ENCODE assay signal across 10 cellular contexts in the genomic region with DNA sequence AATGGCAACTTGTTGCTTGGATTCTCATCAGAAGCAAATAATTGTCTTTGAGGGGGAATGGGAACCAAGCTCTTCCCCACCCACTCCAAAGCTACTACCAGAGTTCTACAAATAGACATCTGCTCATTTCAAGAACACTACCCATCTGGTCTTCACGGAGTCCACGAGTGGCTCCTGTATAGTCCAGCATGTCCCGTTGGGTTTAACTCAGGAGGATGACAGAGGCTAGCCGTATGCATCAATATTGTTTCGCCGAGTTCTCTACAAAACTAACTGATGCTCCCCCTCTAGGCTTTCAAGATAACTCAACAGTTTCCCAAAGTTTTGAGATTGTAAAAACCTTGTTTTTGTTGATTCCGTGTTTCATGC. TPM values are rescaled to one million over a fixed set of nuclear protein-coding genes. Genes with fewer than 3 reads are reported as not detected.
A peak's percentile ranks its signal among the peaks of the same experiment; 100 is the strongest.
DNase-seq lines count a peak whose midpoint lies in the region; ATAC-seq, FAIRE-seq and TF ChIP-seq lines count a peak whose summit lies in the region.
"Had no signal": no experiment of that assay in that cellular context is flagged by ENCODE, and none has a peak within 500 bp of the region (broad histone marks: within the 10 kb centered on the region; RNA-seq: fewer than 3 reads in every experiment).

No MANE protein-coding gene starts in this region.

- peaks cover 13% of the 10 kb centered on the region for H3K4me1 Mint-ChIP-seq in activated CD4-positive, alpha-beta T cell treated with anti-CD3 and anti-CD28 coated beads for 36 hours
- H3K4me1 Mint-ChIP-seq in astrocyte (ENCODE audit: low read depth, unreplicated experiment), result peaks cover 4% of the 10 kb centered on the region

- TF ChIP-seq POLR2A in HepG2 (IDR thresholded peaks at IDR 0.05; ENCODE audit: insufficient read depth in 1 of 2, low read depth in 2 of 2, low read length in 2 of 2), result no peak

- H3K9me3 ChIP-seq in astrocyte (ENCODE audit: insufficient read depth, low read depth, low read length) (no peaks in the 10 kb centered on the region), HepG2 (ENCODE audit: low read length) (no peaks in the 10 kb centered on the region), thymus (ENCODE audit: control insufficient read depth) (no peaks in the 10 kb centered on the region)

- H3K9ac ChIP-seq in astrocyte (ENCODE audit: low read length), result peak overlapping the region; percentile 90
- H3K9ac ChIP-seq in HepG2 (ENCODE audit: insufficient read depth, low read depth, low read length), result peak overlapping the region; percentile 74

- POLR2A ChIA-PET in activated CD4-positive, alpha-beta T cell treated with anti-CD3 and anti-CD28 coated beads for 36 hours (lab: Charles Lee), result interaction anchor here (0.8 to 1.6 kb wide), 3 partner anchors 36 to 88 kb away, joined by 3 to 9 read pairs (median 5); no protein-coding TSS in a partner anchor
- POLR2A ChIA-PET in HepG2 (lab: Yijun Ruan, JAX), result interaction anchor here (0.8 to 2.0 kb wide), 7 partner anchors 31 to 188 kb away, joined by 3 to 22 read pairs (median 6); a partner anchor contains a TSS

- H3K4me3 ChIP-seq in astrocyte (ENCODE audit: insufficient read depth, low read depth, low read length) (peak overlapping the region; percentile 90), HepG2 (replicated peaks in 1 of 3; ENCODE audit: insufficient read depth in 1 of 3, low read depth in 2 of 3, low read length in 3 of 3) (peak overlapping the region; percentile 77 to 91 (median 79); a peak in 5 of 6 replicates), thymus (ENCODE audit: low read length) (peak overlapping the region; percentile 91)

- ATAC-seq in activated CD4-positive, alpha-beta T cell treated with anti-CD3 and anti-CD28 coated beads for 36 hours, result no peak
- ATAC-seq in HepG2 (peak; percentile 8; the same call in 1 of the 3 replicates), GM18498 (IDR thresholded peaks at IDR 0.05; ENCODE audit: unreplicated experiment) (no peak)

- no peak for TF ChIP-seq RAD21 in HepG2 (CRISPR knock-in tag; IDR thresholded peaks at IDR 0.05)

- H3K36me3 Mint-ChIP-seq in activated CD4-positive, alpha-beta T cell treated with anti-CD3 and anti-CD28 coated beads for 36 hours (ENCODE audit: low read depth), result peaks cover 13% of the 10 kb centered on the region
- H3K36me3 Mint-ChIP-seq in astrocyte (ENCODE audit: low read depth, unreplicated experiment), result no peaks in the 10 kb centered on the region

- TF ChIP-seq CTCF in astrocyte (IDR thresholded peaks at IDR 0.05; ENCODE audit: insufficient read depth, low read depth, low read length), result no peak
- TF ChIP-seq CTCF in HepG2 (CRISPR knock-in tag; IDR thresholded peaks at IDR 0.05), result no peak
- no peak for TF ChIP-seq CTCF in GM13977 (IDR thresholded peaks at IDR 0.05; ENCODE audit: extremely low read depth, insufficient read depth, missing control alignments)

- H3K36me3 ChIP-seq in astrocyte (ENCODE audit: insufficient read depth, low read length), result peaks cover 7% of the 10 kb centered on the region
- peaks cover 0 to 6% of the 10 kb centered on the region in 2 experiments; a peak in 4 of 5 replicates for H3K36me3 ChIP-seq in HepG2 (replicated peaks in 1 of 2; ENCODE audit: control insufficient read depth in 1 of 2, insufficient read depth in 2 of 2, low read length in 2 of 2)
- H3K36me3 ChIP-seq in thymus (ENCODE audit: control insufficient read depth, insufficient read depth), result no peaks in the 10 kb centered on the region

- WGBS in HepG2 (ENCODE audit: low lambda C conversion rate), result 53% methylated on average over 7 of the region's 7 CpGs
- WGBS in thymus, result 83% methylated on average over 7 of the region's 7 CpGs

- FAIRE-seq in astrocyte (lab: Jason Lieb, UNC), result no peak
- FAIRE-seq in HepG2 (lab: Jason Lieb, UNC), result no peak

- DNase-seq in activated CD4-positive, alpha-beta T cell treated with anti-CD3 and anti-CD28 coated beads for 36 hours, result no peak
- no peak for DNase-seq in activated CD4-positive, alpha-beta T cell treated with anti-CD3 and anti-CD28 coated beads, Interleukin-2, amount 50 U/mL, for 4 hours
- DNase-seq in astrocyte (ENCODE audit: low read depth) (no peak), HepG2 (ENCODE audit: low spot score) (no peak), NCI-H187 treated with DMSO at 0.1 percent for 48 hours (lab: John Stamatoyannopoulos, UW) (no peak), GM13977 (ENCODE audit: low spot score) (no peak)

- H4K20me1 ChIP-seq in astrocyte (ENCODE audit: insufficient read depth, low read length) (peaks cover 12% of the 10 kb centered on the region), HepG2 (ENCODE audit: insufficient read depth, low read length) (no peaks in the 10 kb centered on the region)

- H2AFZ ChIP-seq in astrocyte (ENCODE audit: low read depth, low read length) (peak overlapping the region; percentile 99), HepG2 (ENCODE audit: low read length) (peak overlapping the region; percentile 32)

- H3K4me1 ChIP-seq in astrocyte (ENCODE audit: insufficient read depth, low read length) (peaks cover 13% of the 10 kb centered on the region), HepG2 (ENCODE audit: insufficient read depth, low read length) (peaks cover 23% of the 10 kb centered on the region), thymus (ENCODE audit: control insufficient read depth, insufficient read depth, low read length) (peaks cover 8% of the 10 kb centered on the region)

- H3K27ac Mint-ChIP-seq in activated CD4-positive, alpha-beta T cell treated with anti-CD3 and anti-CD28 coated beads for 36 hours, result peak overlapping the region; percentile 14
- H3K27ac Mint-ChIP-seq in astrocyte (ENCODE audit: unreplicated experiment), result no peak overlapping the region

- intact Hi-C loops in activated CD4-positive, alpha-beta T cell treated with anti-CD3 and anti-CD28 coated beads for 36 hours (cut with DNase I, micrococcal nuclease), result loop anchor here (1.0 to 5.0 kb wide), 7 partner anchors 30 to 540 kb away; a partner anchor contains a TSS
- intact Hi-C loops in HepG2 (cut with micrococcal nuclease; ENCODE audit: unreplicated experiment), result loop anchor here (1.0 kb wide), 1 partner anchor 44 kb away; no protein-coding TSS in a partner anchor

- peak overlapping the region; percentile 37 for H3K4me3 Mint-ChIP-seq in activated CD4-positive, alpha-beta T cell treated with anti-CD3 and anti-CD28 coated beads for 36 hours
- peak overlapping the region; percentile 71 for H3K4me3 Mint-ChIP-seq in astrocyte (ENCODE audit: unreplicated experiment)

- H3K4me2 ChIP-seq in astrocyte (ENCODE audit: low read length) (peak overlapping the region; percentile 88), HepG2 (ENCODE audit: low read depth, low read length) (peak overlapping the region; percentile 83)

- BruUV-seq in HepG2 (replicated peaks; lab: Mats Ljungman, UMichigan), result no TSS peak

- H3K27me3 Mint-ChIP-seq in activated CD4-positive, alpha-beta T cell treated with anti-CD3 and anti-CD28 coated beads for 36 hours, result no peaks in the 10 kb centered on the region
- H3K27me3 Mint-ChIP-seq in astrocyte (ENCODE audit: low read depth, unreplicated experiment), result peaks cover 9% of the 10 kb centered on the region

- TF ChIP-seq EP300 in HepG2 (IDR thresholded peaks at IDR 0.05; ENCODE audit: low read depth in 2 of 2, low read length in 2 of 2), result no peak
- TF ChIP-seq EP300 in HepG2 (CRISPR knock-in tag; IDR thresholded peaks at IDR 0.05; ENCODE audit: borderline replicate concordance), result no peak

- no peaks in the 10 kb centered on the region for H3K9me3 Mint-ChIP-seq in activated CD4-positive, alpha-beta T cell treated with anti-CD3 and anti-CD28 coated beads for 36 hours (ENCODE audit: low read depth)
- no peaks in the 10 kb centered on the region for H3K9me3 Mint-ChIP-seq in astrocyte (ENCODE audit: unreplicated experiment)

- in situ Hi-C loops in HepG2 (cut with HindIII; ENCODE audit: extremely low pct_ligation_motif_present, low pct_unique_long_range_greater_than_20kb) (loop anchor here (5.0 kb wide), 1 partner anchor 45 kb away; no protein-coding TSS in a partner anchor), GM13977 (cut with MboI; ENCODE audit: low pct_unique_long_range_greater_than_20kb, low sequenced_read_pairs, unreplicated experiment) (no loop called here)

- CTCF ChIA-PET in activated CD4-positive, alpha-beta T cell treated with anti-CD3 and anti-CD28 coated beads for 36 hours (lab: Charles Lee), result interaction anchor here (0.5 to 3.1 kb wide), 7 partner anchors 31 to 207 kb away, joined by 3 to 27 read pairs (median 4); a partner anchor contains a TSS
- CTCF ChIA-PET in HepG2 (lab: Yijun Ruan, JAX; ENCODE audit: low intra/inter-chr PET ratio, low total read pairs), result no interaction called here

- peaks cover 27% of the 10 kb centered on the region for H3K79me2 ChIP-seq in astrocyte (ENCODE audit: insufficient read depth, low read length)
- peaks cover 17% of the 10 kb centered on the region for H3K79me2 ChIP-seq in HepG2 (ENCODE audit: insufficient read depth, low read length)

- H3K27ac ChIP-seq in astrocyte (ENCODE audit: low read depth, low read length), result peak overlapping the region; percentile 61
- peak overlapping the region; percentile 53 for H3K27ac ChIP-seq in HepG2 (ENCODE audit: extremely low read length, insufficient read depth, low read length)
- H3K27ac ChIP-seq in thymus (ENCODE audit: low read depth), result no peak overlapping the region

- H3K27me3 ChIP-seq in astrocyte (ENCODE audit: insufficient read depth, low read length) (no peaks in the 10 kb centered on the region), HepG2 (ENCODE audit: control insufficient read depth in 1 of 2, insufficient read depth in 2 of 2, low read length in 2 of 2) (no peaks in the 10 kb centered on the region; a peak in 2 of 5 replicates), thymus (ENCODE audit: control insufficient read depth, insufficient read depth) (no peaks in the 10 kb centered on the region)

RNA-seq across cellular contexts. Expression of a gene that starts 0.7 kb away (rescaled TPM):
- total RNA-seq in activated CD4-positive, alpha-beta T cell treated with anti-CD3 and anti-CD28 coated beads for 36 hours, result 10 to 100 TPM; 54.3 to 74.5 TPM
- 36.2 TPM in 2 replicates for total RNA-seq in astrocyte
- 41.0 and 61.9 TPM in 2 replicates for total RNA-seq in HepG2 (2016; rRNA removed; fragmentation: Illumina TruSeq; extraction: Trizol)
- 11.6 and 15.2 TPM in 2 replicates for total RNA-seq in HepG2 (2016; cell fraction: cytosol; rRNA removed; fragmentation: Illumina TruSeq; extraction: Trizol; ENCODE audit: low read depth)
- 41.0 and 58.6 TPM in 2 replicates for total RNA-seq in HepG2 (2016; cell fraction: insoluble cytoplasmic fraction; rRNA removed; fragmentation: Illumina TruSeq; extraction: Trizol)
- 27.0 and 32.2 TPM in 2 replicates for total RNA-seq in HepG2 (2016; cell fraction: membrane; rRNA removed; fragmentation: Illumina TruSeq; extraction: Trizol)
- total RNA-seq in HepG2 (2016; cell fraction: nucleus; rRNA removed; fragmentation: Illumina TruSeq; extraction: Trizol), result 37.1 and 40.0 TPM in 2 replicates
- polyA plus RNA-seq in HepG2 (2011; rRNA removed), result 11.1 and 12.1 TPM in 2 replicates
- polyA plus RNA-seq in HepG2 (2011; cell fraction: cytosol; rRNA removed), result 7.4 and 13.0 TPM in 2 replicates
- 8.6 and 15.4 TPM in 2 replicates for polyA plus RNA-seq in HepG2 (2011; cell fraction: nucleus; rRNA removed)
- polyA plus RNA-seq in HepG2 (2012), result 39.0 and 45.5 TPM in 2 replicates
- polyA plus RNA-seq in HepG2 (2016; cell fraction: cytosol; fragmentation: Illumina TruSeq; extraction: Trizol; ENCODE audit: low read depth), result 11.6 and 12.0 TPM in 2 replicates
- 67.2 and 75.3 TPM in 2 replicates for polyA plus RNA-seq in HepG2 (2016; cell fraction: insoluble cytoplasmic fraction; fragmentation: Illumina TruSeq; extraction: Trizol; ENCODE audit: low read depth)
- polyA plus RNA-seq in HepG2 (2016; cell fraction: membrane; fragmentation: Illumina TruSeq; extraction: Trizol; ENCODE audit: low read depth), result 24.9 and 27.5 TPM in 2 replicates
- 42.4 and 44.9 TPM in 2 replicates for polyA plus RNA-seq in HepG2 (2016; cell fraction: nucleus; fragmentation: Illumina TruSeq; extraction: Trizol; ENCODE audit: insufficient read depth, low read depth)
- polyA minus RNA-seq in HepG2 (2011; rRNA and poly(A)+ RNA removed; ENCODE audit: low replicate concordance), result 12.9 and 13.5 TPM in 2 replicates
- 11.8 and 13.3 TPM in 2 replicates for polyA minus RNA-seq in HepG2 (2011; cell fraction: cytosol; rRNA and poly(A)+ RNA removed)
- 25.8 and 30.0 TPM in 2 replicates for polyA minus RNA-seq in HepG2 (2011; cell fraction: nucleus; rRNA and poly(A)+ RNA removed)
- 33.3 TPM for polyA plus RNA-seq in thymus

RNA-seq across cellular contexts. Expression of a gene that starts 41.4 kb away (rescaled TPM):
- not detected for total RNA-seq in activated CD4-positive, alpha-beta T cell treated with anti-CD3 and anti-CD28 coated beads for 36 hours
- not detected in 2 replicates for total RNA-seq in astrocyte
- not detected in 2 replicates for total RNA-seq in HepG2 (2016; rRNA removed; fragmentation: Illumina TruSeq; extraction: Trizol)
- total RNA-seq in HepG2 (2016; cell fraction: cytosol; rRNA removed; fragmentation: Illumina TruSeq; extraction: Trizol; ENCODE audit: low read depth), result not detected in 2 replicates
- not detected in 2 replicates for total RNA-seq in HepG2 (2016; cell fraction: insoluble cytoplasmic fraction; rRNA removed; fragmentation: Illumina TruSeq; extraction: Trizol)
- not detected in 2 replicates for total RNA-seq in HepG2 (2016; cell fraction: membrane; rRNA removed; fragmentation: Illumina TruSeq; extraction: Trizol)
- not detected in 2 replicates for total RNA-seq in HepG2 (2016; cell fraction: nucleus; rRNA removed; fragmentation: Illumina TruSeq; extraction: Trizol)
- polyA plus RNA-seq in HepG2 (2011; rRNA removed), result not detected in 2 replicates
- 0.06 TPM in 1 of 2 replicates, not detected in the other for polyA plus RNA-seq in HepG2 (2011; cell fraction: cytosol; rRNA removed)
- polyA plus RNA-seq in HepG2 (2011; cell fraction: nucleus; rRNA removed), result not detected in 2 replicates
- polyA plus RNA-seq in HepG2 (2012), result not detected in 2 replicates
- polyA plus RNA-seq in HepG2 (2016; cell fraction: cytosol; fragmentation: Illumina TruSeq; extraction: Trizol; ENCODE audit: low read depth), result not detected in 2 replicates
- polyA plus RNA-seq in HepG2 (2016; cell fraction: insoluble cytoplasmic fraction; fragmentation: Illumina TruSeq; extraction: Trizol; ENCODE audit: low read depth), result not detected in 2 replicates
- not detected in 2 replicates for polyA plus RNA-seq in HepG2 (2016; cell fraction: membrane; fragmentation: Illumina TruSeq; extraction: Trizol; ENCODE audit: low read depth)
- polyA plus RNA-seq in HepG2 (2016; cell fraction: nucleus; fragmentation: Illumina TruSeq; extraction: Trizol; ENCODE audit: insufficient read depth, low read depth), result not detected in 2 replicates
- polyA minus RNA-seq in HepG2 (2011; rRNA and poly(A)+ RNA removed; ENCODE audit: low replicate concordance), result not detected in 2 replicates
- not detected in 2 replicates for polyA minus RNA-seq in HepG2 (2011; cell fraction: cytosol; rRNA and poly(A)+ RNA removed)
- not detected in 2 replicates for polyA minus RNA-seq in HepG2 (2011; cell fraction: nucleus; rRNA and poly(A)+ RNA removed)
- polyA plus RNA-seq in thymus, result not detected
- total RNA-seq: lung microvascular endothelial cell had no signal
- polyA plus RNA-seq: CD14-positive monocyte had no signal

RNA-seq across cellular contexts. Expression of a gene that starts 57.0 kb away (rescaled TPM):
- total RNA-seq in activated CD4-positive, alpha-beta T cell treated with anti-CD3 and anti-CD28 coated beads for 36 hours, result not detected
- total RNA-seq in astrocyte (not detected in 2 replicates), HepG2 (2016; rRNA removed; fragmentation: Illumina TruSeq; extraction: Trizol) (5.6 and 7.6 TPM in 2 replicates)
- 1.9 and 2.0 TPM in 2 replicates for total RNA-seq in HepG2 (2016; cell fraction: cytosol; rRNA removed; fragmentation: Illumina TruSeq; extraction: Trizol; ENCODE audit: low read depth)
- 5.7 and 7.3 TPM in 2 replicates for total RNA-seq in HepG2 (2016; cell fraction: insoluble cytoplasmic fraction; rRNA removed; fragmentation: Illumina TruSeq; extraction: Trizol)
- total RNA-seq in HepG2 (2016; cell fraction: membrane; rRNA removed; fragmentation: Illumina TruSeq; extraction: Trizol), result 4.1 and 5.6 TPM in 2 replicates
- 6.7 and 7.0 TPM in 2 replicates for total RNA-seq in HepG2 (2016; cell fraction: nucleus; rRNA removed; fragmentation: Illumina TruSeq; extraction: Trizol)
- polyA plus RNA-seq in HepG2 (2011; rRNA removed) (20.3 and 21.9 TPM in 2 replicates), thymus (0.14 TPM)
- 15.7 and 20.0 TPM in 2 replicates for polyA plus RNA-seq in HepG2 (2011; cell fraction: cytosol; rRNA removed)
- polyA plus RNA-seq in HepG2 (2011; cell fraction: nucleus; rRNA removed), result 8.1 and 11.6 TPM in 2 replicates
- polyA plus RNA-seq in HepG2 (2012), result 15.5 and 28.1 TPM in 2 replicates
- polyA plus RNA-seq in HepG2 (2016; cell fraction: cytosol; fragmentation: Illumina TruSeq; extraction: Trizol; ENCODE audit: low read depth), result 1.6 and 2.3 TPM in 2 replicates
- polyA plus RNA-seq in HepG2 (2016; cell fraction: insoluble cytoplasmic fraction; fragmentation: Illumina TruSeq; extraction: Trizol; ENCODE audit: low read depth), result 5.2 and 5.3 TPM in 2 replicates
- 3.7 and 4.6 TPM in 2 replicates for polyA plus RNA-seq in HepG2 (2016; cell fraction: membrane; fragmentation: Illumina TruSeq; extraction: Trizol; ENCODE audit: low read depth)
- polyA plus RNA-seq in HepG2 (2016; cell fraction: nucleus; fragmentation: Illumina TruSeq; extraction: Trizol; ENCODE audit: insufficient read depth, low read depth), result 9.8 and 10.4 TPM in 2 replicates
- 24.8 TPM in 1 of 2 replicates, not detected in the other for polyA minus RNA-seq in HepG2 (2011; rRNA and poly(A)+ RNA removed; ENCODE audit: low replicate concordance)
- polyA minus RNA-seq in HepG2 (2011; cell fraction: cytosol; rRNA and poly(A)+ RNA removed), result 7.6 and 9.2 TPM in 2 replicates
- 9.4 and 13.8 TPM in 2 replicates for polyA minus RNA-seq in HepG2 (2011; cell fraction: nucleus; rRNA and poly(A)+ RNA removed)
- polyA plus RNA-seq: CD14-positive monocyte had no signal
